Comparison of ENCODE assay signal across 14 cellular contexts in the genomic region with DNA sequence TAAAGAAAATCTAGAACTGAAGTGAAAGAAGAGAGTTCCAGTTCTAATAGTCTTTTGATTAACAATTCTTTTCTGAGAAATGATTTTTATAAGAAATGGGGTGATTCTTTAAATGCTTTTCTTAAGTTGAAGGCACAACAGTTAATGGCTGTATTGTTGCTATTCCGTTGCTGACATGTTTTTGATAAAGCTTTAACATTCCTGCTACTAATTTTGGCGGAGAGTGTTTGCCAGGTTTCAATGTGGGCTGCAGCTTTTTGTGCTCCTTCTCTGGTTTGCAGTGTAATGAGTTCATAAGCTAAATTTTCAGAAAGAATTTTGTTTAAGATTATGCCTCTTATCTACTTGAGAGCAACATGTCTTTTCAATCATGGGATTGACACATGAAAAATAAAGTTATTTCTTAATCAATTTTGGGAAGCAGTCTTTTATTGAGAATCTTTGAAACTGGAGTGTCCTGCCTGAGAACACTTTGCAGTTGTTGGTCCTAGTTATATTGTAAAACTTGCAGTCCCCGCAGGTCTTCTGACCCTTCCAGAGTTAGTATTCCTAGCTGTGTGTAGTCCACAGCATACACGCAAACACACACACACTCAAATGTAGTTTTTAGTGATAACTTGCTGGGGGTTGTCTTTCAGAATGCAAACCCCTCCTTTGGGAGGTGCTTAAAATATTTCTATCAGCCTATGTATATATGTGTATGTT. TPM values are rescaled to one million over a fixed set of nuclear protein-coding genes. Genes with fewer than 3 reads are reported as not detected.
"Had no signal": no experiment of that assay in that cellular context is flagged by ENCODE, and none has a peak within 500 bp of the region (broad histone marks: within the 10 kb centered on the region; RNA-seq: fewer than 3 reads in every experiment).

No MANE protein-coding gene starts in this region.

- H3K4me1 Mint-ChIP-seq: activated naive CD4-positive, alpha-beta T cell treated with anti-CD3 and anti-CD28 coated beads, Interleukin-2, amount 10 ng/mL, durations not matched to agents 7 days and 5 days; activated T-helper 17 cell treated with anti-CD3 and anti-CD28 coated beads, Interleukin-2, amount 50 U/mL, for 72 hours; stimulated activated naive B cell treated with anti-CD40 and anti-IgM and Interleukin-4, amounts not matched to agents 10 μg/mL and 1 μg/mL and 100 μg/mL, for 72 hours had no signal

- H3K4me3 ChIP-seq: body of pancreas, sigmoid colon, SJSA1, upper lobe of left lung had no signal

- ATAC-seq: activated CD8-positive, alpha-beta T cell treated with anti-CD3 and anti-CD28 coated beads, Interleukin-2, amount 10 ng/mL, durations not matched to agents 7 days and 5 days; body of pancreas had no signal

- H3K9me3 Mint-ChIP-seq: activated naive CD4-positive, alpha-beta T cell treated with anti-CD3 and anti-CD28 coated beads, Interleukin-2, amount 10 ng/mL, durations not matched to agents 7 days and 5 days; activated T-helper 17 cell treated with anti-CD3 and anti-CD28 coated beads, Interleukin-2, amount 50 U/mL, for 72 hours; endodermal cell; stimulated activated naive B cell treated with anti-CD40 and anti-IgM and Interleukin-4, amounts not matched to agents 10 μg/mL and 1 μg/mL and 100 μg/mL, for 72 hours had no signal

- H3K4me3 Mint-ChIP-seq: activated CD8-positive, alpha-beta T cell treated with anti-CD3 and anti-CD28 coated beads, Interleukin-2, amount 10 ng/mL, durations not matched to agents 7 days and 5 days; activated naive CD4-positive, alpha-beta T cell treated with anti-CD3 and anti-CD28 coated beads, Interleukin-2, amount 10 ng/mL, durations not matched to agents 7 days and 5 days; activated T-helper 17 cell treated with anti-CD3 and anti-CD28 coated beads, Interleukin-2, amount 50 U/mL, for 72 hours; endodermal cell; stimulated activated naive B cell treated with anti-CD40 and anti-IgM and Interleukin-4, amounts not matched to agents 10 μg/mL and 1 μg/mL and 100 μg/mL, for 72 hours had no signal

- DNase-seq: activated CD8-positive, alpha-beta T cell treated with anti-CD3 and anti-CD28 coated beads, Interleukin-2, amount 10 ng/mL, durations not matched to agents 7 days and 5 days; activated naive CD4-positive, alpha-beta T cell treated with anti-CD3 and anti-CD28 coated beads, Interleukin-2, amount 10 ng/mL, durations not matched to agents 7 days and 5 days; body of pancreas; cerebellar nuclear complex; sigmoid colon; stimulated activated CD4-positive, alpha-beta T cell treated with anti-CD3 and anti-CD28 coated beads, Interleukin-2, amount 100 ng/mL, for 24 hours; stimulated activated naive B cell treated with anti-CD40 and anti-IgM and Interleukin-4, amounts not matched to agents 10 μg/mL and 1 μg/mL and 100 μg/mL, for 72 hours; upper lobe of left lung had no signal

- H3K27me3 ChIP-seq: body of pancreas, sigmoid colon, SJSA1, upper lobe of left lung had no signal

- H3K4me1 ChIP-seq: body of pancreas, sigmoid colon, SJSA1 had no signal

- H3K27ac Mint-ChIP-seq: activated CD8-positive, alpha-beta T cell treated with anti-CD3 and anti-CD28 coated beads, Interleukin-2, amount 10 ng/mL, durations not matched to agents 7 days and 5 days; activated naive CD4-positive, alpha-beta T cell treated with anti-CD3 and anti-CD28 coated beads, Interleukin-2, amount 10 ng/mL, durations not matched to agents 7 days and 5 days; activated T-helper 17 cell treated with anti-CD3 and anti-CD28 coated beads, Interleukin-2, amount 50 U/mL, for 72 hours; endodermal cell; stimulated activated naive B cell treated with anti-CD40 and anti-IgM and Interleukin-4, amounts not matched to agents 10 μg/mL and 1 μg/mL and 100 μg/mL, for 72 hours had no signal

- H3K9me3 ChIP-seq: body of pancreas, sigmoid colon, SJSA1, upper lobe of left lung had no signal

- H3K27me3 Mint-ChIP-seq: activated naive CD4-positive, alpha-beta T cell treated with anti-CD3 and anti-CD28 coated beads, Interleukin-2, amount 10 ng/mL, durations not matched to agents 7 days and 5 days; activated T-helper 17 cell treated with anti-CD3 and anti-CD28 coated beads, Interleukin-2, amount 50 U/mL, for 72 hours; progenitor cell of endocrine pancreas; stimulated activated naive B cell treated with anti-CD40 and anti-IgM and Interleukin-4, amounts not matched to agents 10 μg/mL and 1 μg/mL and 100 μg/mL, for 72 hours had no signal

- H3K27ac ChIP-seq: body of pancreas, sigmoid colon, SJSA1, upper lobe of left lung, VCaP had no signal

RNA-seq across cellular contexts. Expression of a gene that starts 56.7 kb away (rescaled TPM):
- total RNA-seq: activated CD8-positive, alpha-beta T cell treated with anti-CD3 and anti-CD28 coated beads, Interleukin-2, amount 10 ng/mL, durations not matched to agents 7 days and 5 days; activated T-helper 17 cell treated with anti-CD3 and anti-CD28 coated beads, Interleukin-2, amount 50 U/mL, for 72 hours; fibroblast of villous mesenchyme; sigmoid colon had no signal
